In genomic region chr15:67945951-67946700, GRCh38 we compare ENCODE assay signal across 8 cellular contexts.
DNase-seq lines count a peak whose midpoint lies in the region; ATAC-seq, FAIRE-seq and TF ChIP-seq lines count a peak whose summit lies in the region.

No MANE protein-coding gene starts in this region.

- dilution Hi-C loops in keratinocyte (cut with MboI; ENCODE audit: extremely low pct_ligation_motif_present, low sequenced_read_pairs): no loop called here

- no peaks in the 10 kb centered on the region for H3K9me1 ChIP-seq in K562 (ENCODE audit: control insufficient read depth, insufficient read depth, low read length)
- H3K9me1 ChIP-seq in keratinocyte (ENCODE audit: control insufficient read depth, extremely low read depth, insufficient read depth, low read length): no peaks in the 10 kb centered on the region

- 51% methylated on average over 6 of the region's 6 CpGs for WGBS in A549 (ENCODE audit: missing lambda C conversion rate)
- 37% methylated on average over 6 of the region's 6 CpGs for WGBS in K562 (ENCODE audit: insufficient coverage, low coverage, missing lambda C conversion rate)

- H3K4me1 ChIP-seq in A549 (peaks cover 36% of the 10 kb centered on the region), HUES6 (ENCODE audit: control insufficient read depth, insufficient read depth, low read length) (peaks cover 31% of the 10 kb centered on the region), K562 (replicated peaks in 1 of 2; ENCODE audit: control insufficient read depth in 2 of 2, insufficient read depth in 2 of 2, low read length in 2 of 2) (peaks cover 12% of the 10 kb centered on the region in 2 experiments; a peak in 4 of 5 replicates), keratinocyte (ENCODE audit: control insufficient read depth, extremely low read depth, insufficient read depth, low read length) (peaks cover 30% of the 10 kb centered on the region)

- FAIRE-seq in A549 (lab: Jason Lieb, UNC): no peak
- no peak for FAIRE-seq in K562 (lab: Jason Lieb, UNC)
- FAIRE-seq in keratinocyte (lab: Jason Lieb, UNC): peak; percentile 65

- H3K9me3 ChIP-seq in A549 (no peaks in the 10 kb centered on the region), HUES6 (ENCODE audit: control insufficient read depth, insufficient read depth, low read depth, low read length) (peaks cover 4% of the 10 kb centered on the region), K562 (replicated peaks; ENCODE audit: control insufficient read depth, insufficient read depth, low read depth, low read length) (no peaks in the 10 kb centered on the region), keratinocyte (ENCODE audit: control insufficient read depth, low read depth, low read length) (no peaks in the 10 kb centered on the region)

- DNase-seq in A549 (ENCODE audit: low read depth in 1 of 2, low spot score in 1 of 2): peak in 1 of 2 experiments; percentile 89
- DNase-seq in K562 (ENCODE audit: extremely low read depth in 1 of 4, low spot score in 3 of 4): peak in 3 of 4 experiments; percentile 50 to 59 (median 54)
- DNase-seq in keratinocyte (ENCODE audit: low read depth, low spot score): peak; percentile 59
- DNase-seq in CD14-positive monocyte (ENCODE audit: low spot score): no peak
- DNase-seq in GM19240 (ENCODE audit: insufficient read length, low spot score): no peak
- DNase-seq in dorsolateral prefrontal cortex: no peak

- H3K4me3 Mint-ChIP-seq in CD14-positive monocyte: no peak overlapping the region

- no peaks in the 10 kb centered on the region for H3K36me3 Mint-ChIP-seq in CD14-positive monocyte

- H3K79me2 ChIP-seq in K562 (ENCODE audit: control insufficient read depth, insufficient read depth, low read length) (no peaks in the 10 kb centered on the region), keratinocyte (ENCODE audit: control insufficient read depth, insufficient read depth, low read length) (no peaks in the 10 kb centered on the region)

- H3K27me3 Mint-ChIP-seq in CD14-positive monocyte (ENCODE audit: low read depth in 3 of 3): peaks cover 0 to 5% (median 0%) of the 10 kb centered on the region in 3 donors

- TF ChIP-seq EP300 in A549 (IDR thresholded peaks at IDR 0.05) (peak in 1 of 2 experiments; percentile 37; a peak in 2 of 5 replicates), K562 (IDR thresholded peaks at IDR 0.05; ENCODE audit: low read length) (no peak)

- in situ Hi-C loops in K562 (cut with MboI): no loop called here

- BruUV-seq in K562 (replicated peaks; lab: Mats Ljungman, UMichigan): no TSS peak

- H3K4me1 Mint-ChIP-seq in CD14-positive monocyte: peaks cover 5% of the 10 kb centered on the region

- H4K20me1 ChIP-seq in K562 (replicated peaks; ENCODE audit: control insufficient read depth, insufficient read depth, low read length) (no peaks in the 10 kb centered on the region), keratinocyte (ENCODE audit: control insufficient read depth, extremely low read depth, insufficient read depth, low read length) (no peaks in the 10 kb centered on the region)

- no peak overlapping the region for H3K27ac Mint-ChIP-seq in CD14-positive monocyte

- H3K27ac ChIP-seq in A549 (peak overlapping the region; percentile 67 to 81), HUES6 (ENCODE audit: low read depth, low read length) (peak overlapping the region; percentile 62; the same call in 1 of the 2 replicates), K562 (ENCODE audit: extremely low read depth, low read depth, low read length) (no peak overlapping the region), keratinocyte (ENCODE audit: control insufficient read depth, insufficient read depth, low read length) (peak overlapping the region; percentile 55), dorsolateral prefrontal cortex (peak overlapping the region in 29 of 59 donors; percentile 7 to 79 (median 43))

- H2AFZ ChIP-seq in K562 (ENCODE audit: low read depth, low read length) (peak overlapping the region; percentile 90), keratinocyte (ENCODE audit: control insufficient read depth, low read length) (peak overlapping the region; percentile 73)

- H3K4me2 ChIP-seq in A549: peak overlapping the region; percentile 61
- H3K4me2 ChIP-seq in K562 (ENCODE audit: insufficient read depth, low read length): no peak overlapping the region
- peak overlapping the region; percentile 25 for H3K4me2 ChIP-seq in keratinocyte (ENCODE audit: control insufficient read depth, extremely low read depth, insufficient read depth, low read depth, low read length)

- H3K4me3 ChIP-seq in A549 (no peak overlapping the region), HUES6 (ENCODE audit: low read depth, low read length) (peak overlapping the region; percentile 20; the same call in 1 of the 2 replicates), K562 (no peak overlapping the region), keratinocyte (ENCODE audit: control insufficient read depth in 2 of 3, extremely low read depth in 1 of 3, insufficient read depth in 2 of 3, low read depth in 1 of 3, low read length in 3 of 3) (no peak overlapping the region), dorsolateral prefrontal cortex (no peak overlapping the region)

- peak overlapping the region; percentile 34 for H3K9ac ChIP-seq in HUES6 (ENCODE audit: low read length)
- H3K9ac ChIP-seq in K562 (ENCODE audit: insufficient read depth in 1 of 2, low read depth in 2 of 2, low read length in 2 of 2): peak overlapping the region in 1 of 2 experiments; percentile 49; a peak in 1 of 4 replicates
- H3K9ac ChIP-seq in keratinocyte (ENCODE audit: control insufficient read depth, extremely low read depth, insufficient read depth, low read length): peak overlapping the region; percentile 24

- intact Hi-C loops in K562 (cut with micrococcal nuclease): no loop called here
- intact Hi-C loops in CD14-positive monocyte (cut with micrococcal nuclease): loop anchor here in 1 of 2 donors (10.0 kb wide), 1 partner anchor 61 kb away; no protein-coding TSS in a partner anchor
- intact Hi-C loops in dorsolateral prefrontal cortex (cut with DNase I): no loop called here

- ATAC-seq in A549 (peak; percentile 77 to 92), K562 (peak; percentile 87), GM18519 (IDR thresholded peaks at IDR 0.05; ENCODE audit: low FRiP score, unreplicated experiment) (no peak)

- H3K9me3 Mint-ChIP-seq in CD14-positive monocyte: peaks cover 0 to 4% (median 0%) of the 10 kb centered on the region in 7 donors

- TF ChIP-seq POLR2A in A549 (IDR thresholded peaks at IDR 0.05; ENCODE audit: low read length) (no peak), K562 (conservative IDR thresholded peaks at IDR 0.05) (no peak)

- TF ChIP-seq RAD21 in A549 (conservative IDR thresholded peaks at IDR 0.05 in 1 of 2, IDR thresholded peaks at IDR 0.05 in 1 of 2) (no peak; a peak in 1 of 5 replicates), K562 (CRISPR knock-in tag; conservative IDR thresholded peaks at IDR 0.05 in 1 of 2, IDR thresholded peaks at IDR 0.05 in 1 of 2) (no peak)

- POLR2A ChIA-PET in A549 (lab: Yijun Ruan, JAX): interaction anchor here (0.6 to 2.1 kb wide), 3 partner anchors 31 to 108 kb away, joined by 3 to 12 read pairs (median 6); no protein-coding TSS in a partner anchor
- POLR2A ChIA-PET in K562 (lab: Yijun Ruan, JAX): interaction anchor here (0.6 to 1.1 kb wide), 2 partner anchors 49 to 141 kb away, joined by 3 read pairs; no protein-coding TSS in a partner anchor

- TF ChIP-seq CTCF in A549 (IDR thresholded peaks at IDR 0.05): no peak
- no peak for TF ChIP-seq CTCF in K562 (IDR thresholded peaks at IDR 0.05 in 2 of 3, conservative IDR thresholded peaks at IDR 0.05 in 1 of 3; ENCODE audit: insufficient read depth in 2 of 3, low read depth in 1 of 3, low read length in 3 of 3)
- no peak for TF ChIP-seq CTCF in keratinocyte (optimal IDR thresholded peaks at IDR 0.05 in 1 of 3, IDR thresholded peaks at IDR 0.05 in 1 of 3, conservative IDR thresholded peaks at IDR 0.05 in 1 of 3; ENCODE audit: extremely low read depth in 1 of 3, insufficient read depth in 2 of 3, low read length in 3 of 3)
- TF ChIP-seq CTCF in CD14-positive monocyte (IDR thresholded peaks at IDR 0.05): no peak
- no peak for TF ChIP-seq CTCF in dorsolateral prefrontal cortex (IDR thresholded peaks at IDR 0.05 in 54 of 56, conservative IDR thresholded peaks at IDR 0.05 in 2 of 56; ENCODE audit: low read depth in 1 of 56, partially characterized antibody in 56 of 56)

- CTCF ChIA-PET in A549 (lab: Yijun Ruan, JAX) (interaction anchor here (0.9 to 3.6 kb wide), 8 partner anchors 8 to 209 kb away, joined by 3 to 11 read pairs (median 4); no protein-coding TSS in a partner anchor), K562 (lab: Yijun Ruan, JAX; ENCODE audit: low intra/inter-chr PET ratio) (no interaction called here)

- no peaks in the 10 kb centered on the region for H3K36me3 ChIP-seq in HUES6 (ENCODE audit: control insufficient read depth, insufficient read depth, low read length)
- H3K36me3 ChIP-seq in K562 (ENCODE audit: control insufficient read depth, insufficient read depth, low read length): no peaks in the 10 kb centered on the region
- H3K36me3 ChIP-seq in keratinocyte (ENCODE audit: control insufficient read depth in 2 of 2, extremely low read depth in 1 of 2, insufficient read depth in 2 of 2, low read length in 2 of 2): no peaks in the 10 kb centered on the region

- no peaks in the 10 kb centered on the region for H3K27me3 ChIP-seq in HUES6 (ENCODE audit: control insufficient read depth, insufficient read depth, low read length)
- H3K27me3 ChIP-seq in K562 (ENCODE audit: control insufficient read depth in 2 of 2, insufficient read depth in 2 of 2, low read length in 2 of 2): no peaks in the 10 kb centered on the region; a peak in 1 of 5 replicates
- H3K27me3 ChIP-seq in keratinocyte (ENCODE audit: control insufficient read depth, extremely low read depth, insufficient read depth, low read length): no peaks in the 10 kb centered on the region
- no peaks in the 10 kb centered on the region for H3K27me3 ChIP-seq in dorsolateral prefrontal cortex

TF ChIP-seq in K562, 482 proteins besides CTCF, POLR2A, EP300 and RAD21 (continues in another document):
- TF ChIP-seq, protein P1, sequence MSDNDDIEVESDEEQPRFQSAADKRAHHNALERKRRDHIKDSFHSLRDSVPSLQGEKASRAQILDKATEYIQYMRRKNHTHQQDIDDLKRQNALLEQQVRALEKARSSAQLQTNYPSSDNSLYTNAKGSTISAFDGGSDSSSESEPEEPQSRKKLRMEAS (CRISPR knock-in tag; IDR thresholded peaks at IDR 0.05): peak; percentile 42; the same call in 1 of the 2 replicates
- TF ChIP-seq HNRNPK (IDR thresholded peaks at IDR 0.05; ENCODE audit: low read depth, low read length, poor library complexity, severe bottlenecking) (no peak), RHOXF2B (CRISPR knock-in tag; conservative IDR thresholded peaks at IDR 0.05) (no peak), HIVEP1 (CRISPR knock-in tag; IDR thresholded peaks at IDR 0.05) (no peak), BRCA1 (IDR thresholded peaks at IDR 0.05) (no peak), BRCA1 (CRISPR knock-in tag; IDR thresholded peaks at IDR 0.05) (no peak), CBFB (CRISPR knock-in tag; IDR thresholded peaks at IDR 0.05) (no peak)

Comparison
In these comparisons a context has a peak if more than half of its experiments do, and no peak if none do; other contexts are left out.
1. DNase-seq: peak in K562 (3 of 4) and keratinocyte (single experiment); none in CD14-positive monocyte (single experiment), GM19240 (single experiment) and dorsolateral prefrontal cortex (0 of 10).